ENCODE assay signal across 11 cellular contexts in the genomic region with DNA sequence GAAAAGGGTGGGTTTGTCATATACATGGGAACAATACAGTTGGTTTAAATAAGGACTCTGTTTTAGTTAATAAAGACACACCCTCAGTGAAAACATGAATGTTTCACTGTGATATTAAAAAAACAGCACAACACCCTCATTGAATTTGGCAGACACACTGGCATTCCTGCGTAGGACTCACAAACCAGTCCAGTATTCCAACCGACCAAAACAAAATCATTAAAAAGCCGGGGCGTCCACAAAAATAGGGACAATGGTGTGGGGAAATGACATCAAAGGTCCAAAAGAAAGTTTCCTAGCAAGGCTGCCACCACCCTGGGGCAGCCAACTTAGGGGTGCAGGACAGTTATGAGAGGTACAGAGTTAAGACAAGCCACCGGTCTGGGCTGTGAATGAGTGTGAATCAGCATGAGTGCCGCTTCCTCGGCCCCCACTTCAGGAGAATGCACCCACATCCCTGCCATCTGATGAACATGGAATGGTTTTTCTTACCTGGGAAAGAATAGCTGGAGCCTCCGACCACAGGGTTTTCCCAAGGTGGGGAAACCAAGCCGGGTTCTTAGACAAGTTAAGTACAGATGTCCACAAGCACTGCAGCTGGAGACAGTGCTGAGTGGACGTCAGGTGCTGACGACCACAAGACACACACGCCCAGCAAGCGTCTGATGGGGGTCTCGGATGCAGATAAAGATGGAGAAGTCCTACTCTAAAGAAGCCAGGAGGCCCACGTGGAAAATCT.
DNase-seq lines count a peak whose midpoint lies in the region; ATAC-seq and TF ChIP-seq lines count a peak whose summit lies in the region.
"Had no signal": no experiment of that assay in that cellular context is flagged by ENCODE, and none has a peak within 500 bp of the region (broad histone marks: within the 10 kb centered on the region; RNA-seq: fewer than 3 reads in every experiment).

No MANE protein-coding gene starts in this region.

- TF ChIP-seq CTCF in cardiac fibroblast (IDR thresholded peaks at IDR 0.05; ENCODE audit: low read depth, low read length) (no peak), lower lobe of right lung (IDR thresholded peaks at IDR 0.05) (no peak), spleen (IDR thresholded peaks at IDR 0.05 in 8 of 11, conservative IDR thresholded peaks at IDR 0.05 in 3 of 11) (no peak)

- H3K27me3 ChIP-seq in lower lobe of right lung (ENCODE audit: low read depth): no peaks in the 10 kb centered on the region
- H3K27me3 ChIP-seq in spleen (replicated peaks in 1 of 7): no peaks in the 10 kb centered on the region

- peak in 1 of 2 donors; percentile 49 for ATAC-seq in lower lobe of right lung
- ATAC-seq in GM18520 (IDR thresholded peaks at IDR 0.05; ENCODE audit: unreplicated experiment): no peak
- ATAC-seq: activated naive CD8-positive, alpha-beta T cell treated with anti-CD3 and anti-CD28 coated beads, Interleukin-2, amount 50 U/mL, for 24 hours had no signal

- H3K4me3 ChIP-seq in cardiac fibroblast (replicated peaks in 1 of 2; ENCODE audit: low read depth in 2 of 2, low read length in 2 of 2): no peak overlapping the region
- no peak overlapping the region for H3K4me3 ChIP-seq in lower lobe of right lung
- H3K4me3 ChIP-seq in spleen: no peak overlapping the region

- intact Hi-C loops in lower lobe of right lung (cut with DNase I): no loop called here
- intact Hi-C loops in spleen (cut with DNase I; ENCODE audit: low total_unique reads): no loop called here

- no peak for TF ChIP-seq POLR2A in spleen (IDR thresholded peaks at IDR 0.05)

- H3K27ac ChIP-seq in lower lobe of right lung (peak overlapping the region; percentile 65), spleen (peak overlapping the region in 6 of 8 donors; percentile 57 to 86 (median 84))

- 87 to 94% (median 92%) methylated on average over 15 of the region's 15 CpGs for WGBS in spleen, 5 donors

- H3K36me3 ChIP-seq in lower lobe of right lung: peaks cover 35% of the 10 kb centered on the region
- peaks cover 5 to 93% (median 30%) of the 10 kb centered on the region in 6 donors for H3K36me3 ChIP-seq in spleen

- DNase-seq in COLO829 (ENCODE audit: low spot score) (peak; percentile 51), cardiac fibroblast (ENCODE audit: low read depth in 2 of 2) (peak; percentile 34 to 52), lower lobe of right lung (no peak), spleen (peak; percentile 44), activated gamma-delta T cell treated with Interleukin-2 at 50 U/mL for 16 hours (no peak), DMS153 (lab: John Stamatoyannopoulos, UW) (no peak)
- no peak for DNase-seq in stimulated activated CD4-positive, alpha-beta T cell treated with anti-CD3 and anti-CD28 coated beads, Interleukin-4, amount 100 ng/mL, for 24 hours
- DNase-seq: activated CD8-positive, alpha-beta memory T cell treated with anti-CD3 and anti-CD28 coated beads for 24 hours; activated naive CD8-positive, alpha-beta T cell treated with anti-CD3 and anti-CD28 coated beads, Interleukin-2, amount 50 U/mL, for 24 hours; NCI-H2081 had no signal

- H3K9me3 ChIP-seq in lower lobe of right lung: no peaks in the 10 kb centered on the region
- H3K9me3 ChIP-seq in spleen: peaks cover 0 to 4% (median 0%) of the 10 kb centered on the region in 8 donors

- H3K4me1 ChIP-seq in lower lobe of right lung: peaks cover 34% of the 10 kb centered on the region
- peaks cover 0 to 64% (median 24%) of the 10 kb centered on the region in 6 donors for H3K4me1 ChIP-seq in spleen

Comparison
In these comparisons a context has a peak if more than half of its experiments do, and no peak if none do; other contexts are left out.
1. DNase-seq: peak in COLO829 (single experiment), cardiac fibroblast (2 of 2) and spleen (single experiment); none in lower lobe of right lung (single experiment), activated gamma-delta T cell treated with Interleukin-2 at 50 U/mL for 16 hours (single experiment), DMS153 (single experiment) and stimulated activated CD4-positive, alpha-beta T cell treated with anti-CD3 and anti-CD28 coated beads, Interleukin-4, amount 100 ng/mL, for 24 hours (single experiment).